In the genomic region with DNA sequence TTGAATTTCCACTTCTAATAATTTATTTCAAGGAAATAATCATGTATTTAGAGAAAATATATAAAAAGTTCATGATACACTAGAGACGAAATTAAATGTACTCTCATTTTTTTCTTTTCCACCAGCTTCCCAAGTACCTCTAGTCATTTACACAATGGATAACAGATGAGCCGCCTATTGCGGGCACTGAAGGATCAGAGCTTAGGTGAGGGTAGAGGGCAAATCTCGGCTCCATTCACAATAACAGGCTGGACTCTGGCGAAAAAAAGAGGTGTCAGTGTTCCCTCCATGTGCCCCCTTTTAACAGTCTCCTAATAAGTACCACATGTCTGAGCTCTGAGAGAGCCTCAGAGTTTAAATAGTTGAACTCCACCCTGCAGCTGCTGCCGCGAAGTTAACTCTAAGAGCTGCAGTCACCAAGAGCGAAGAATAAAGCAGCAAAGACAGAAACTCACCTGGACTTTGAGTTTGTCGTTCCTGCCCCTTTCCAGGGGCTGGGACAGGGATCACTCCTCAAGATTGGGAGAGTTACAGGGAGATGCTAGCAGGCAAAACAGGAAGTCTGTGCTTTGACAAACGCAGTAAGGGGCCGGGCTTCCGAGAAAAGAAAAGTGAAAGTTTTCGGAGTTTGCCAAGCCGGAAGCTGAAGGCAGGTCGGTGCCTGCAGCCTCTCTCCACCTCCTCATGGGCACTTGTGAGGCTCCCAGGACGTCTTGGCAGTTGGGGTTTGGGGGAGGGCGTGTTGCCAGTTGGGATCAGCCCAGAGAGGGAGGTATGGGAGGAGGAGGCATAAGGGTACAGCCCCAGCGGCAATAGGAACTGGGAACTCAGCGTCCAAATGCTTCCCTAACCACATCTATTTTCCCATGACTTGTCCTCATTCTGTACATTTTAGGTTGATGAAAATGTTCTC, we compare ENCODE assay signal across 8 cellular contexts. TPM values are rescaled to one million over a fixed set of nuclear protein-coding genes. Genes with fewer than 3 reads are reported as not detected.
DNase-seq lines count a peak whose midpoint lies in the region; ATAC-seq and TF ChIP-seq lines count a peak whose summit lies in the region.

SP110 (minus strand) TSS at position 566 of the 913 bp plus-strand sequence. CDS start 3,057 bp downstream, outside the sequence.

- 0 to 2% (median 0%) methylated on average over 19 of the region's 19 CpGs for WGBS in adipose tissue, 3 donors

- ATAC-seq in GM19468 (IDR thresholded peaks at IDR 0.05; ENCODE audit: extremely low read depth, unreplicated experiment) (peak; percentile 50), left cardiac atrium (peak; percentile 95 to 97), upper lobe of right lung (peak; percentile 96)

- DNase-seq in COLO829 (ENCODE audit: low spot score): peak; percentile 78
- peak; percentile 81 for DNase-seq in HS-5 (ENCODE audit: low read depth)
- peak; percentile 84 to 90 for DNase-seq in SW 1271 (lab: John Stamatoyannopoulos, UW)
- DNase-seq in left cardiac atrium: peak; percentile 84
- DNase-seq in progenitor cell of endocrine pancreas (ENCODE audit: low spot score, unreplicated experiment): peak; percentile 14
- DNase-seq in upper lobe of right lung: peak; percentile 92

- peak within 1 kb of the TSS; percentile 58 for H3K4me3 ChIP-seq in upper lobe of right lung

- no peaks in the 10 kb centered on the region for H3K9me3 Mint-ChIP-seq in progenitor cell of endocrine pancreas (ENCODE audit: low read depth)

- H3K27me3 Mint-ChIP-seq in progenitor cell of endocrine pancreas: no peaks in the 10 kb centered on the region

- H3K27ac Mint-ChIP-seq in progenitor cell of endocrine pancreas: peak within 1 kb of the TSS; percentile 46

- peak within 1 kb of the TSS; percentile 76 for H3K4me3 Mint-ChIP-seq in progenitor cell of endocrine pancreas (ENCODE audit: low read depth)

- TF ChIP-seq CTCF in progenitor cell of endocrine pancreas (IDR thresholded peaks at IDR 0.05; ENCODE audit: unreplicated experiment) (no peak), upper lobe of right lung (IDR thresholded peaks at IDR 0.05) (no peak)

- no peaks in the 10 kb centered on the region for H3K27me3 ChIP-seq in upper lobe of right lung

- H3K9me3 ChIP-seq in upper lobe of right lung: no peaks in the 10 kb centered on the region

- peaks cover 21% of the 10 kb centered on the region for H3K36me3 ChIP-seq in upper lobe of right lung

- H3K4me1 ChIP-seq in upper lobe of right lung: peaks cover 26% of the 10 kb centered on the region

- H3K36me3 Mint-ChIP-seq in progenitor cell of endocrine pancreas (ENCODE audit: insufficient read depth): peaks cover 2% of the 10 kb centered on the region

- H3K27ac ChIP-seq in adipose tissue (ENCODE audit: low read depth, low read length) (peak within 1 kb of the TSS; percentile 78), upper lobe of right lung (peak within 1 kb of the TSS; percentile 83)

- intact Hi-C loops in left cardiac atrium (cut with DNase I) (loop anchor here in 1 of 2 donors (10.0 kb wide), 1 partner anchor 195 kb away; the partner anchor contains the start of gene SP100), upper lobe of right lung (cut with DNase I) (no loop called here)

- peaks cover 10% of the 10 kb centered on the region for H3K4me1 Mint-ChIP-seq in progenitor cell of endocrine pancreas (ENCODE audit: low read depth)

RNA-seq across cellular contexts. Expression of gene SP110, which starts in this region (rescaled TPM):
- 10 to 100 TPM in 2 of 3 donors, 1 to 10 TPM in 1; 8.6 to 14.6 (median 13.9) TPM for polyA plus RNA-seq in adipose tissue
- 10 to 100 TPM; 11.0 to 15.1 TPM for total RNA-seq in left cardiac atrium
- 5.1 and 5.8 TPM in 2 replicates for total RNA-seq in progenitor cell of endocrine pancreas
- 46.9 TPM for total RNA-seq in upper lobe of right lung

Comparison
In these comparisons a context has a peak if more than half of its experiments do, and no peak if none do; other contexts are left out.
1. Peak in every context shown above with its lines: DNase-seq, ATAC-seq, H3K4me3 ChIP-seq and H3K27ac ChIP-seq.
2. DNase-seq: peak in every context shown above with its lines; median percentile 92 in upper lobe of right lung; 87 in SW 1271; 84 in left cardiac atrium; 81 in HS-5; 78 in COLO829; 14 in progenitor cell of endocrine pancreas.